Comparison of ENCODE assay signal across 19 cellular contexts in the genomic region with DNA sequence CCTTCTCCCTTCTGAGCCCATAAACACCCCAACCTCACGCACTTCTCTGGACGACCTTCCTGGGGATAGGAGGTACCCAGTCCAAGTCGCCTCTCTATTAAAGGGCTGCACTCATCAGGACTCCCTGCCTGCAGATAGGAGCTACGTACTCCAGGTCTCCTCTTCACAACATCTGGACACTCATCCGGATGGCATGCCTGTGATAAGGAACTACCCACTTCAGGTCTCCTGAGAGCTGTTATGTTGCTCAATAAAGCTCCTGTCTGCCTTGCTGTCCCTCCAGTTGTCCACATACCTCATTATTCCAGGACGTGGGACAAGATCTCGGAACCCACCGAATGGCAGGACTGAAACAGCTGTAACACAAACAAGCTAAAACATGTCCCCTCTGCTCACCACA.
DNase-seq lines count a peak whose midpoint lies in the region; ATAC-seq, FAIRE-seq and TF ChIP-seq lines count a peak whose summit lies in the region.
"Had no signal": no experiment of that assay in that cellular context is flagged by ENCODE, and none has a peak within 500 bp of the region (broad histone marks: within the 10 kb centered on the region; RNA-seq: fewer than 3 reads in every experiment).

No MANE protein-coding gene starts in this region.

- H3K56ac ChIP-seq in H9 (ENCODE audit: insufficient read length, low read depth, low read length) = no peak overlapping the region

- H3K4ac ChIP-seq in H9 (ENCODE audit: low read depth, low read length) (no peak overlapping the region), trophoblast cell (ENCODE audit: low read depth, low read length) (no peak overlapping the region)

- no peak overlapping the region for H3K4me3 ChIP-seq in bronchial epithelial cell (ENCODE audit: low read depth, low read length)
- no peak overlapping the region for H3K4me3 ChIP-seq in trophoblast cell (ENCODE audit: low read depth, low read length)
- H3K4me3 ChIP-seq in ascending aorta = no peak overlapping the region
- H3K4me3 ChIP-seq in Karpas-422 (ENCODE audit: low read length) = no peak overlapping the region
- H3K4me3 ChIP-seq: GM23248, HAP-1 had no signal

- H2AFZ ChIP-seq in H9 (ENCODE audit: low read length) (no peak overlapping the region), trophoblast cell (ENCODE audit: insufficient read depth, low read length, poor library complexity) (no peak overlapping the region), Karpas-422 (ENCODE audit: low read length) (no peak overlapping the region)
- H2AFZ ChIP-seq: GM23248 had no signal

- no peak overlapping the region for H4K5ac ChIP-seq in H9 (ENCODE audit: insufficient read length, low read depth, low read length)

- H3K23ac ChIP-seq in H9 (ENCODE audit: insufficient read length, low read depth, low read length) = no peak overlapping the region
- no peak overlapping the region for H3K23ac ChIP-seq in trophoblast cell (ENCODE audit: low read length)

- TF ChIP-seq CTCF in H9 (conservative IDR thresholded peaks at IDR 0.05) = no peak
- no peak for TF ChIP-seq CTCF in bronchial epithelial cell (IDR thresholded peaks at IDR 0.05; ENCODE audit: insufficient read depth, low read length, severe bottlenecking)
- TF ChIP-seq CTCF in ascending aorta (IDR thresholded peaks at IDR 0.05) = no peak

- intact Hi-C loops in ascending aorta (cut with DNase I) = no loop called here

- H3K14ac ChIP-seq in H9 (ENCODE audit: insufficient read depth, low read length) (no peak overlapping the region), trophoblast cell (ENCODE audit: low read length) (no peak overlapping the region)

- H4K91ac ChIP-seq in H9 (ENCODE audit: insufficient read length, low read depth, low read length) (no peak overlapping the region), trophoblast cell (ENCODE audit: low read depth, low read length) (no peak overlapping the region)

- no peak overlapping the region for H2AK5ac ChIP-seq in H9 (ENCODE audit: insufficient read length, low read length)
- H2AK5ac ChIP-seq in trophoblast cell (ENCODE audit: low read length) = no peak overlapping the region

- H3K9ac ChIP-seq in H9 (ENCODE audit: extremely low read depth, insufficient read length, low read length) = no peak overlapping the region
- H3K9ac ChIP-seq in trophoblast cell (ENCODE audit: low read length) = no peak overlapping the region
- no peak overlapping the region for H3K9ac ChIP-seq in Karpas-422 (ENCODE audit: low read length)
- H3K9ac ChIP-seq: GM23248 had no signal

- H3K9me3 ChIP-seq in H9 (ENCODE audit: control insufficient read depth, low read depth, low read length) (no peaks in the 10 kb centered on the region), trophoblast cell (ENCODE audit: insufficient read depth, low read depth, low read length) (peaks cover 2% of the 10 kb centered on the region), ascending aorta (no peaks in the 10 kb centered on the region), Karpas-422 (ENCODE audit: low read length) (no peaks in the 10 kb centered on the region)
- H3K9me3 ChIP-seq: HAP-1 had no signal

- H3T11ph ChIP-seq in H9 (ENCODE audit: low read length) = no peak overlapping the region

- H3K18ac ChIP-seq in H9 (ENCODE audit: insufficient read length, low read depth, low read length) = peak overlapping the region; percentile 42
- no peak overlapping the region for H3K18ac ChIP-seq in trophoblast cell (ENCODE audit: low read length)

- ATAC-seq in stimulated activated memory B cell treated with anti-CD40 and anti-IgM and Interleukin-4, amounts not matched to agents 10 μg/mL and 1 μg/mL and 100 μg/mL, for 72 hours = peak; percentile 18
- ATAC-seq in stimulated activated naive CD8-positive, alpha-beta T cell treated with anti-CD3 and anti-CD28 coated beads, Interleukin-15, Interleukin-2, amounts not matched to agents 100 U/mL and 50 U/mL, for 24 hours = no peak

- no peak overlapping the region for H4K12ac ChIP-seq in trophoblast cell (ENCODE audit: low read depth, low read length)

- H3K36me3 Mint-ChIP-seq in H9 (ENCODE audit: insufficient read depth in 1 of 3, low read depth in 3 of 3) = no peaks in the 10 kb centered on the region
- H3K36me3 Mint-ChIP-seq in stimulated activated memory B cell treated with anti-CD40 and anti-IgM and Interleukin-4, amounts not matched to agents 10 μg/mL and 1 μg/mL and 100 μg/mL, for 72 hours = no peaks in the 10 kb centered on the region
- H3K36me3 Mint-ChIP-seq: CD4-positive, alpha-beta memory T cell had no signal

- H3K4me3 Mint-ChIP-seq in H9 = no peak overlapping the region
- no peak overlapping the region for H3K4me3 Mint-ChIP-seq in stimulated activated memory B cell treated with anti-CD40 and anti-IgM and Interleukin-4, amounts not matched to agents 10 μg/mL and 1 μg/mL and 100 μg/mL, for 72 hours
- H3K4me3 Mint-ChIP-seq: CD4-positive, alpha-beta memory T cell; HFFc6 had no signal

- H3K9me3 Mint-ChIP-seq in H9 = peaks cover 0 to under 1% of the 10 kb centered on the region in 2 experiments; a peak in 1 of 5 replicates
- H3K9me3 Mint-ChIP-seq in stimulated activated memory B cell treated with anti-CD40 and anti-IgM and Interleukin-4, amounts not matched to agents 10 μg/mL and 1 μg/mL and 100 μg/mL, for 72 hours = no peaks in the 10 kb centered on the region
- H3K9me3 Mint-ChIP-seq: CD4-positive, alpha-beta memory T cell had no signal

- H3K27ac ChIP-seq in H9 (ENCODE audit: insufficient read length, low read depth, low read length) (no peak overlapping the region), trophoblast cell (ENCODE audit: low read depth, low read length) (no peak overlapping the region), ascending aorta (no peak overlapping the region), Karpas-422 (ENCODE audit: low read length) (no peak overlapping the region)
- H3K27ac ChIP-seq: GM23248 had no signal

- H2BK20ac ChIP-seq in H9 (ENCODE audit: low read depth, low read length, poor library complexity, severe bottlenecking) = no peak overlapping the region

- H4K20me1 ChIP-seq in H9 (ENCODE audit: control insufficient read depth, insufficient read depth, insufficient read length) (no peaks in the 10 kb centered on the region), Karpas-422 (ENCODE audit: insufficient read depth, low read depth, low read length) (no peaks in the 10 kb centered on the region)

- H4K8ac ChIP-seq in H9 (replicated peaks; ENCODE audit: insufficient read length, low read depth, low read length) (no peak overlapping the region), trophoblast cell (ENCODE audit: low read depth, low read length) (no peak overlapping the region)

- DNase-seq in H9 (no peak), bronchial epithelial cell (ENCODE audit: low read depth) (no peak), trophoblast cell (peak; percentile 51 to 67), ascending aorta (ENCODE audit: low spot score in 2 of 2) (no peak), Karpas-422 (no peak), EL (no peak)
- no peak for DNase-seq in stimulated activated naive CD8-positive, alpha-beta T cell treated with anti-CD3 and anti-CD28 coated beads, Interleukin-15, Interleukin-2, amounts not matched to agents 100 U/mL and 50 U/mL, for 24 hours
- DNase-seq: C1 segment of cervical spinal cord; Calu3; CD4-positive, alpha-beta memory T cell; COR-L47; DMS53; DMS79 treated with DMSO at 0.1 percent for 48 hours; GM23248; HFFc6 had no signal

- H2BK12ac ChIP-seq in H9 (ENCODE audit: insufficient read length, low read depth, low read length) (no peak overlapping the region), trophoblast cell (ENCODE audit: low read length) (no peak overlapping the region)

- H3K27me3 Mint-ChIP-seq in H9 (ENCODE audit: low read depth) = no peaks in the 10 kb centered on the region
- no peaks in the 10 kb centered on the region for H3K27me3 Mint-ChIP-seq in stimulated activated memory B cell treated with anti-CD40 and anti-IgM and Interleukin-4, amounts not matched to agents 10 μg/mL and 1 μg/mL and 100 μg/mL, for 72 hours
- H3K27me3 Mint-ChIP-seq: CD4-positive, alpha-beta memory T cell had no signal

- no peak overlapping the region for H3K27ac Mint-ChIP-seq in H9
- no peak overlapping the region for H3K27ac Mint-ChIP-seq in stimulated activated memory B cell treated with anti-CD40 and anti-IgM and Interleukin-4, amounts not matched to agents 10 μg/mL and 1 μg/mL and 100 μg/mL, for 72 hours
- H3K27ac Mint-ChIP-seq: CD4-positive, alpha-beta memory T cell; HFFc6 had no signal

- H3K9me2 ChIP-seq in Karpas-422 (replicated peaks; ENCODE audit: insufficient read depth, low read length) = no peaks in the 10 kb centered on the region

- H3K79me2 ChIP-seq in H9 (ENCODE audit: insufficient read depth, low read length) = no peaks in the 10 kb centered on the region
- no peaks in the 10 kb centered on the region for H3K79me2 ChIP-seq in trophoblast cell (ENCODE audit: control insufficient read depth, insufficient read depth, low read length, poor library complexity)
- H3K79me2 ChIP-seq in Karpas-422 (ENCODE audit: low read length) = no peaks in the 10 kb centered on the region

- H3K79me1 ChIP-seq in H9 (ENCODE audit: insufficient read depth, low read depth, low read length, poor library complexity, severe bottlenecking) (no peaks in the 10 kb centered on the region), trophoblast cell (ENCODE audit: low read length) (no peaks in the 10 kb centered on the region)

- H3K27me3 ChIP-seq in H9 (ENCODE audit: insufficient read depth, low read length) = no peaks in the 10 kb centered on the region
- no peaks in the 10 kb centered on the region for H3K27me3 ChIP-seq in bronchial epithelial cell (ENCODE audit: control insufficient read depth, insufficient read depth, low read length)
- H3K27me3 ChIP-seq in trophoblast cell (ENCODE audit: insufficient read depth, low read length) = no peaks in the 10 kb centered on the region
- H3K27me3 ChIP-seq in ascending aorta = no peaks in the 10 kb centered on the region
- H3K27me3 ChIP-seq in Karpas-422 (ENCODE audit: low read length) = no peaks in the 10 kb centered on the region

- WGBS in H9 (ENCODE audit: extremely low coverage, insufficient read length, low lambda C conversion rate) = no CpG with 5 or more reads among the region's 8 CpGs
- no CpG with 5 or more reads among the region's 8 CpGs for WGBS in trophoblast cell (ENCODE audit: extremely low coverage, insufficient coverage, insufficient read length)

- H2BK5ac ChIP-seq in H9 (ENCODE audit: insufficient read length, low read length) (no peak overlapping the region), trophoblast cell (ENCODE audit: low read depth, low read length, poor library complexity) (no peak overlapping the region)

- H2BK15ac ChIP-seq in H9 (ENCODE audit: low read depth, low read length) = no peak overlapping the region

- no peak overlapping the region for H3K4me2 ChIP-seq in H9 (ENCODE audit: insufficient read depth, insufficient read length, low read length)
- no peak overlapping the region for H3K4me2 ChIP-seq in trophoblast cell (ENCODE audit: low read length)
- no peak overlapping the region for H3K4me2 ChIP-seq in Karpas-422 (ENCODE audit: low read depth, low read length, poor library complexity, severe bottlenecking)

- no peaks in the 10 kb centered on the region for H3K23me2 ChIP-seq in H9 (ENCODE audit: insufficient read length, low read depth, low read length, poor library complexity, severe bottlenecking)

- peak; percentile 62 for FAIRE-seq in bronchial epithelial cell (lab: Jason Lieb, UNC)
- FAIRE-seq: G401.6, GM12892 had no signal

- no peaks in the 10 kb centered on the region for H3K4me1 ChIP-seq in H9 (ENCODE audit: insufficient read depth, low read length)
- H3K4me1 ChIP-seq in trophoblast cell (ENCODE audit: control insufficient read depth in 1 of 2, insufficient read depth in 2 of 2, low read length in 2 of 2) = no peaks in the 10 kb centered on the region
- no peaks in the 10 kb centered on the region for H3K4me1 ChIP-seq in ascending aorta
- H3K4me1 ChIP-seq in Karpas-422 (ENCODE audit: low read length) = no peaks in the 10 kb centered on the region
- H3K4me1 ChIP-seq: HAP-1 had no signal

- H3K36me3 ChIP-seq in bronchial epithelial cell (ENCODE audit: control insufficient read depth, insufficient read depth, low read length) (no peaks in the 10 kb centered on the region), trophoblast cell (ENCODE audit: control insufficient read depth in 1 of 2, insufficient read depth in 2 of 2, low read length in 2 of 2) (no peaks in the 10 kb centered on the region), ascending aorta (no peaks in the 10 kb centered on the region), Karpas-422 (ENCODE audit: insufficient read depth, low read length) (no peaks in the 10 kb centered on the region)
- H3K36me3 ChIP-seq: HAP-1 had no signal

- H3K4me1 Mint-ChIP-seq in H9 = no peaks in the 10 kb centered on the region
- no peaks in the 10 kb centered on the region for H3K4me1 Mint-ChIP-seq in stimulated activated memory B cell treated with anti-CD40 and anti-IgM and Interleukin-4, amounts not matched to agents 10 μg/mL and 1 μg/mL and 100 μg/mL, for 72 hours
- H3K4me1 Mint-ChIP-seq: CD4-positive, alpha-beta memory T cell had no signal

- H2BK120ac ChIP-seq in H9 (ENCODE audit: low read depth, low read length, poor library complexity, severe bottlenecking) = no peak overlapping the region
- H2BK120ac ChIP-seq in trophoblast cell (ENCODE audit: insufficient read depth, low read length, poor library complexity) = no peak overlapping the region

Comparison
In these comparisons a context has a peak if more than half of its experiments do, and no peak if none do; other contexts are left out.
1. DNase-seq: peak in trophoblast cell (2 of 2); none in H9 (single experiment), bronchial epithelial cell (single experiment), ascending aorta (0 of 2), Karpas-422 (single experiment), EL (single experiment) and stimulated activated naive CD8-positive, alpha-beta T cell treated with anti-CD3 and anti-CD28 coated beads, Interleukin-15, Interleukin-2, amounts not matched to agents 100 U/mL and 50 U/mL, for 24 hours (single experiment).